In genomic region chrY:13312966-13313365, GRCh38 we compare ENCODE assay signal across 1 cellular context.
TF ChIP-seq lines count a peak whose summit lies in the region.

No MANE protein-coding gene starts in this region.

TF ChIP-seq in WTC11, 78 proteins besides CTCF, POLR2A, EP300 and RAD21 (continued from another document):
- TF ChIP-seq ERG (CRISPR knock-in tag; IDR thresholded peaks at IDR 0.05) (no peak), HMGA2 (CRISPR knock-in tag; IDR thresholded peaks at IDR 0.05) (no peak)
